9 cellular contexts compared by ENCODE assay signal in the genomic region with DNA sequence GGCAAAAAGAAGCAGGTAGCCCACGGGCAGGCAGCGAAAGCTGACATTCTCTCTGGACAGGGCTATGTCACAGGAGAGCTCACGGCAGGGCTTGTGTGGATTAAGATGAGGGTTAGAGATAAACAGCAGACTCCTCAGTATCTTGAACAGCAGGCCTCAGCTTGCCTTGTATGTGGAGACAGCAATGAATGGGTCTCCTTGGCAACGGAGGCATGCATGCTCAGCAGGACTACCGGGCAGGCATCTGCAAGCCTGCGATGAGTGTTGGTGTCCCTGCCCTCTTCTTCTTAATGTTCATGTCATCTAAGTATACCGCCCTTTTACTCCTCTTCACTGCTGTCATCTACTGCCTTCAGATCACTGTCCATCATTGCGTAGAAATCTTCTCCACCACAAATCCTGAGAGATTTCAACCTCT.
DNase-seq lines count a peak whose midpoint lies in the region; TF ChIP-seq lines count a peak whose summit lies in the region.
"Had no signal": no experiment of that assay in that cellular context is flagged by ENCODE, and none has a peak within 500 bp of the region (broad histone marks: within the 10 kb centered on the region; RNA-seq: fewer than 3 reads in every experiment).

No MANE protein-coding gene starts in this region.

- H3K9ac ChIP-seq in HUES48 (ENCODE audit: low read depth, low read length): no peak overlapping the region
- H3K9ac ChIP-seq in endodermal cell (ENCODE audit: extremely low read depth, low read length, poor library complexity, severe bottlenecking): peak overlapping the region; percentile 79
- H3K9ac ChIP-seq in trophoblast cell (ENCODE audit: low read length): no peak overlapping the region

- H3K18ac ChIP-seq in trophoblast cell (ENCODE audit: low read length): no peak overlapping the region

- H2BK120ac ChIP-seq in trophoblast cell (ENCODE audit: insufficient read depth, low read length, poor library complexity): no peak overlapping the region

- H3K4me2 ChIP-seq in trophoblast cell (ENCODE audit: low read length): peak overlapping the region; percentile 11

- no peaks in the 10 kb centered on the region for H3K9me3 Mint-ChIP-seq in endodermal cell
- H3K9me3 Mint-ChIP-seq in activated T-helper 1 cell treated with anti-CD3 and anti-CD28 coated beads, Interleukin-12 subunit alpha, Interleukin-12 subunit beta, Interleukin-2, Interleukin-4 antibody, amounts not matched to agents 30 ng/mL and 10 ng/mL and 1 ng/mL, durations not matched to agents 14 hours and 24 hours and 36 hours: no peaks in the 10 kb centered on the region
- H3K9me3 Mint-ChIP-seq: IgD-negative memory B cell had no signal

- no peak overlapping the region for H3K23ac ChIP-seq in trophoblast cell (ENCODE audit: low read length)

- intact Hi-C loops in activated T-helper 1 cell treated with anti-CD3 and anti-CD28 coated beads, Interleukin-12 subunit alpha, Interleukin-12 subunit beta, Interleukin-2, Interleukin-4 antibody, amounts not matched to agents 30 ng/mL and 10 ng/mL and 1 ng/mL, durations not matched to agents 14 hours and 24 hours and 36 hours (cut with micrococcal nuclease): loop anchor here (5.0 to 10.0 kb wide), 2 partner anchors 324 to 662 kb away; no protein-coding TSS in a partner anchor

- WGBS in endodermal cell (ENCODE audit: insufficient coverage in 1 of 2, insufficient read length in 1 of 2), 2 experiments: 16 to 21% methylated on average over 7 to 8 of the region's 8 CpGs
- WGBS in trophoblast cell (ENCODE audit: extremely low coverage, insufficient coverage, insufficient read length): no CpG with 5 or more reads among the region's 8 CpGs

- peaks cover 41% of the 10 kb centered on the region for H3K4me1 ChIP-seq in HUES48 (ENCODE audit: control insufficient read depth, insufficient read depth, low read length)
- peaks cover 17% of the 10 kb centered on the region for H3K4me1 ChIP-seq in endodermal cell (ENCODE audit: control insufficient read depth, insufficient read depth, low read length)
- peaks cover 9 to 12% of the 10 kb centered on the region in 2 experiments for H3K4me1 ChIP-seq in trophoblast cell (ENCODE audit: control insufficient read depth in 1 of 2, insufficient read depth in 2 of 2, low read length in 2 of 2)

- H3K27me3 Mint-ChIP-seq in endodermal cell (ENCODE audit: insufficient read depth): no peaks in the 10 kb centered on the region
- H3K27me3 Mint-ChIP-seq in activated T-helper 1 cell treated with anti-CD3 and anti-CD28 coated beads, Interleukin-12 subunit alpha, Interleukin-12 subunit beta, Interleukin-2, Interleukin-4 antibody, amounts not matched to agents 30 ng/mL and 10 ng/mL and 1 ng/mL, durations not matched to agents 14 hours and 24 hours and 36 hours (ENCODE audit: insufficient read depth): peaks cover 2% of the 10 kb centered on the region
- H3K27me3 Mint-ChIP-seq: IgD-negative memory B cell had no signal

- H2AK5ac ChIP-seq in trophoblast cell (ENCODE audit: low read length): no peak overlapping the region

- H3K27ac Mint-ChIP-seq in endodermal cell: peak overlapping the region; percentile 93
- H3K27ac Mint-ChIP-seq in activated T-helper 1 cell treated with anti-CD3 and anti-CD28 coated beads, Interleukin-12 subunit alpha, Interleukin-12 subunit beta, Interleukin-2, Interleukin-4 antibody, amounts not matched to agents 30 ng/mL and 10 ng/mL and 1 ng/mL, durations not matched to agents 14 hours and 24 hours and 36 hours: no peak overlapping the region

- H3K14ac ChIP-seq in trophoblast cell (ENCODE audit: low read length): no peak overlapping the region

- H3K27ac ChIP-seq in HUES48 (ENCODE audit: low read depth, low read length) (peak overlapping the region; percentile 90), endodermal cell (ENCODE audit: low read depth, low read length) (peak overlapping the region; percentile 70), trophoblast cell (ENCODE audit: low read depth, low read length) (peak overlapping the region; percentile 86)

- no peak overlapping the region for H2BK5ac ChIP-seq in trophoblast cell (ENCODE audit: low read depth, low read length, poor library complexity)

- H3K36me3 ChIP-seq in HUES48 (ENCODE audit: control insufficient read depth, insufficient read depth, low read length) (no peaks in the 10 kb centered on the region), endodermal cell (ENCODE audit: control insufficient read depth, insufficient read depth, low read length) (no peaks in the 10 kb centered on the region), trophoblast cell (ENCODE audit: control insufficient read depth in 1 of 2, insufficient read depth in 2 of 2, low read length in 2 of 2) (no peaks in the 10 kb centered on the region)

- H3K79me1 ChIP-seq in trophoblast cell (ENCODE audit: low read length): peaks cover 29% of the 10 kb centered on the region

- no peak overlapping the region for H2AFZ ChIP-seq in trophoblast cell (ENCODE audit: insufficient read depth, low read length, poor library complexity)

- peak overlapping the region; percentile 24 for H3K4me3 Mint-ChIP-seq in endodermal cell
- no peak overlapping the region for H3K4me3 Mint-ChIP-seq in activated T-helper 1 cell treated with anti-CD3 and anti-CD28 coated beads, Interleukin-12 subunit alpha, Interleukin-12 subunit beta, Interleukin-2, Interleukin-4 antibody, amounts not matched to agents 30 ng/mL and 10 ng/mL and 1 ng/mL, durations not matched to agents 14 hours and 24 hours and 36 hours
- H3K4me3 Mint-ChIP-seq: IgD-negative memory B cell had no signal

- H4K12ac ChIP-seq in trophoblast cell (ENCODE audit: low read depth, low read length): no peak overlapping the region

- H3K9me3 ChIP-seq in HUES48 (ENCODE audit: control insufficient read depth, insufficient read depth, low read length) (no peaks in the 10 kb centered on the region), endodermal cell (ENCODE audit: control insufficient read depth, low read length) (no peaks in the 10 kb centered on the region), trophoblast cell (ENCODE audit: insufficient read depth, low read depth, low read length) (no peaks in the 10 kb centered on the region)

- no peak overlapping the region for H2BK12ac ChIP-seq in trophoblast cell (ENCODE audit: low read length)

- DNase-seq in NCI-H69 (lab: John Stamatoyannopoulos, UW): peak; percentile 93
- DNase-seq in endodermal cell: peak; percentile 92
- peak; percentile 54 to 71 for DNase-seq in trophoblast cell
- no peak for DNase-seq in RKO (ENCODE audit: low spot score)
- no peak for DNase-seq in activated T-cell treated with anti-CD3 and anti-CD28 coated beads, Interleukin-2, amount 50 U/mL, for 1 hour
- no peak for DNase-seq in activated T-helper 1 cell treated with anti-CD3 and anti-CD28 coated beads, Interleukin-12 subunit alpha, Interleukin-12 subunit beta, Interleukin-2, Interleukin-4 antibody, amounts not matched to agents 30 ng/mL and 10 ng/mL and 1 ng/mL, durations not matched to agents 14 hours and 24 hours and 36 hours (ENCODE audit: low spot score)
- DNase-seq: right cardiac atrium had no signal

- no peaks in the 10 kb centered on the region for H3K36me3 Mint-ChIP-seq in endodermal cell (ENCODE audit: low read depth)
- H3K36me3 Mint-ChIP-seq in activated T-helper 1 cell treated with anti-CD3 and anti-CD28 coated beads, Interleukin-12 subunit alpha, Interleukin-12 subunit beta, Interleukin-2, Interleukin-4 antibody, amounts not matched to agents 30 ng/mL and 10 ng/mL and 1 ng/mL, durations not matched to agents 14 hours and 24 hours and 36 hours (ENCODE audit: low read depth): no peaks in the 10 kb centered on the region
- H3K36me3 Mint-ChIP-seq: IgD-negative memory B cell had no signal

- H3K27me3 ChIP-seq in HUES48 (ENCODE audit: control insufficient read depth, insufficient read depth, low read length) (no peaks in the 10 kb centered on the region), endodermal cell (ENCODE audit: control insufficient read depth, insufficient read depth, low read length, poor library complexity, severe bottlenecking) (no peaks in the 10 kb centered on the region), trophoblast cell (ENCODE audit: insufficient read depth, low read length) (no peaks in the 10 kb centered on the region)

- no peak for TF ChIP-seq CTCF in endodermal cell (conservative IDR thresholded peaks at IDR 0.05)

- H3K4me1 Mint-ChIP-seq in endodermal cell: peaks cover 62% of the 10 kb centered on the region
- H3K4me1 Mint-ChIP-seq in activated T-helper 1 cell treated with anti-CD3 and anti-CD28 coated beads, Interleukin-12 subunit alpha, Interleukin-12 subunit beta, Interleukin-2, Interleukin-4 antibody, amounts not matched to agents 30 ng/mL and 10 ng/mL and 1 ng/mL, durations not matched to agents 14 hours and 24 hours and 36 hours (ENCODE audit: low read depth): peaks cover 8% of the 10 kb centered on the region

- 0 out of 2 replicates have a peak overlapping the region, but pooled peaks have one; percentile 4 for H3K4me3 ChIP-seq in HUES48 (ENCODE audit: low read depth, low read length)
- peak overlapping the region; percentile 66 for H3K4me3 ChIP-seq in endodermal cell (ENCODE audit: low read length)
- H3K4me3 ChIP-seq in trophoblast cell (ENCODE audit: low read depth, low read length): no peak overlapping the region

- no peak overlapping the region for H4K91ac ChIP-seq in trophoblast cell (ENCODE audit: low read depth, low read length)

- H4K8ac ChIP-seq in trophoblast cell (ENCODE audit: low read depth, low read length): no peak overlapping the region

- H3K79me2 ChIP-seq in trophoblast cell (ENCODE audit: control insufficient read depth, insufficient read depth, low read length, poor library complexity): no peaks in the 10 kb centered on the region

- H3K4ac ChIP-seq in trophoblast cell (ENCODE audit: low read depth, low read length): no peak overlapping the region

Comparison
In these comparisons a context has a peak if more than half of its experiments do, and no peak if none do; other contexts are left out.
1. DNase-seq: peak in NCI-H69 (single experiment), endodermal cell (single experiment) and trophoblast cell (2 of 2); none in RKO (single experiment), activated T-cell treated with anti-CD3 and anti-CD28 coated beads, Interleukin-2, amount 50 U/mL, for 1 hour (single experiment) and activated T-helper 1 cell treated with anti-CD3 and anti-CD28 coated beads, Interleukin-12 subunit alpha, Interleukin-12 subunit beta, Interleukin-2, Interleukin-4 antibody, amounts not matched to agents 30 ng/mL and 10 ng/mL and 1 ng/mL, durations not matched to agents 14 hours and 24 hours and 36 hours (single experiment).
2. Peak in every context shown above with its lines, with median percentiles within 50 percentile points of each other: H3K27ac ChIP-seq.